In the genomic region with DNA sequence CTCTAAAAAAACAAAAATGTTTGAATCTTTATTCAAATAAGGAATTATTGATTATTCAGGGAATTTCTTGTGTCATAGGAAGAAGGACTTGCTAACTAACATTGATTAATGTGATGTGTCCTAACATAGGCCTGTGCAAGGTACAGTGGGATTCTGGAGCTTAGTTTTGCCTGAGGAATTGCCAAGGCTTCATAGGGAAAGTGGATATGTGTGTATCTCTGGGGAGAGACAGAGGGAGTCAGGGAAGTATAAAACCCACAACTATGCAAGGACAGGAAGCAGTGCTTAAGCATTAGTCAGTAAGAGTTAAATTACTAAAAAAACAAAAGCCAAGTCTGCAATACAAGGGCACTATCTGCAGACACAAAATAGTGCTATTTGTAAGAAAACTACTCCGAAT, we compare ENCODE assay signal across 8 cellular contexts. TPM values are rescaled to one million over a fixed set of nuclear protein-coding genes. Genes with fewer than 3 reads are reported as not detected.
DNase-seq lines count a peak whose midpoint lies in the region; ATAC-seq and TF ChIP-seq lines count a peak whose summit lies in the region.

No MANE protein-coding gene starts in this region.

- H3K36me3 Mint-ChIP-seq in endodermal cell (ENCODE audit: low read depth) = peaks cover 5% of the 10 kb centered on the region

- H3K9me2 ChIP-seq in PC-3 (replicated peaks; ENCODE audit: low read length) = no peaks in the 10 kb centered on the region

- H3K4me1 Mint-ChIP-seq in endodermal cell = peaks cover 35% of the 10 kb centered on the region

- H2AFZ ChIP-seq in PC-3 (ENCODE audit: low read length) = no peak overlapping the region

- no TSS peak for BruUV-seq in PC-3 (replicated peaks; lab: Mats Ljungman, UMichigan)

- H3K79me2 ChIP-seq in PC-3 (ENCODE audit: low read length) = peaks cover 68% of the 10 kb centered on the region

- DNase-seq in SIG-M5 treated with dmso at 0.1 percent for 504 hours (lab: John Stamatoyannopoulos, UW; ENCODE audit: unreplicated experiment) = peak; percentile 52
- DNase-seq in SIG-M5 (lab: John Stamatoyannopoulos, UW) = no peak
- peak; percentile 83 for DNase-seq in PC-3
- no peak for DNase-seq in endodermal cell
- DNase-seq in renal cortical epithelial cell (ENCODE audit: low read depth) = peak; percentile 97
- no peak for DNase-seq in stimulated activated naive CD4-positive, alpha-beta T cell (lab: John Stamatoyannopoulos, UW)
- no peak for DNase-seq in NCI-H2029 (lab: John Stamatoyannopoulos, UW)

- no peak overlapping the region for H3K4me3 Mint-ChIP-seq in endodermal cell

- H3K4me1 ChIP-seq in PC-3 (ENCODE audit: insufficient read depth, low read length) (peaks cover 65% of the 10 kb centered on the region), endodermal cell (ENCODE audit: control insufficient read depth, insufficient read depth, low read length) (no peaks in the 10 kb centered on the region)

- no peaks in the 10 kb centered on the region for H3K36me3 ChIP-seq in PC-3 (ENCODE audit: low read depth, low read length)
- no peaks in the 10 kb centered on the region for H3K36me3 ChIP-seq in endodermal cell (ENCODE audit: control insufficient read depth, insufficient read depth, low read length)

- POLR2A ChIA-PET in PC-3 (lab: Charles Lee; ENCODE audit: unreplicated experiment) = interaction anchor here (0.5 to 0.6 kb wide), 3 partner anchors 191 to 241 kb away, joined by 4 read pairs; no protein-coding TSS in a partner anchor

- peaks cover 9% of the 10 kb centered on the region for H3F3A ChIP-seq in PC-3 (ENCODE audit: low read length, unreplicated experiment)

- H3K9me3 ChIP-seq in PC-3 (ENCODE audit: low read length) (no peaks in the 10 kb centered on the region), endodermal cell (ENCODE audit: control insufficient read depth, low read length) (no peaks in the 10 kb centered on the region)

- ATAC-seq in PC-3 (peak; percentile 84), HG02610 (IDR thresholded peaks at IDR 0.05; ENCODE audit: unreplicated experiment) (no peak)

- H3K27me3 ChIP-seq in PC-3 (ENCODE audit: low read length) (no peaks in the 10 kb centered on the region), endodermal cell (ENCODE audit: control insufficient read depth, insufficient read depth, low read length, poor library complexity, severe bottlenecking) (no peaks in the 10 kb centered on the region)

- H3K27ac Mint-ChIP-seq in endodermal cell = peak overlapping the region; percentile 48

- TF ChIP-seq CTCF in PC-3 (conservative IDR thresholded peaks at IDR 0.05; ENCODE audit: low read depth, low read length) (no peak), endodermal cell (conservative IDR thresholded peaks at IDR 0.05) (no peak)

- peak overlapping the region; percentile 96 for H3K27ac ChIP-seq in PC-3 (ENCODE audit: low read length)
- peak overlapping the region; percentile 14 for H3K27ac ChIP-seq in endodermal cell (ENCODE audit: low read depth, low read length)

- peak overlapping the region; percentile 56 for H3K4me3 ChIP-seq in PC-3 (ENCODE audit: low read length)
- no peak overlapping the region for H3K4me3 ChIP-seq in endodermal cell (ENCODE audit: low read length)

- H4K20me1 ChIP-seq in PC-3 (ENCODE audit: low read length) = no peaks in the 10 kb centered on the region

- intact Hi-C loops in PC-3 (cut with micrococcal nuclease) = loop anchor here (5.0 kb wide), 2 partner anchors 38 to 83 kb away; no protein-coding TSS in a partner anchor

- 87 to 89% methylated on average over 1 of the region's 1 CpG for WGBS in endodermal cell (ENCODE audit: insufficient coverage in 1 of 2, insufficient read length in 1 of 2), 2 experiments

- peak overlapping the region; percentile 66 for H3K9ac ChIP-seq in PC-3 (ENCODE audit: low read length)
- no peak overlapping the region for H3K9ac ChIP-seq in endodermal cell (ENCODE audit: extremely low read depth, low read length, poor library complexity, severe bottlenecking)

- H3K9me3 Mint-ChIP-seq in endodermal cell = peaks cover 2% of the 10 kb centered on the region

- H3K4me2 ChIP-seq in PC-3 (ENCODE audit: low read length) = peak overlapping the region; percentile 85

- H3K27me3 Mint-ChIP-seq in endodermal cell (ENCODE audit: insufficient read depth) = no peaks in the 10 kb centered on the region

- CTCF ChIA-PET in PC-3 (lab: Charles Lee) = no interaction called here

RNA-seq across cellular contexts. Expression of gene WDFY2, which starts 59.6 kb away (rescaled TPM):
- total RNA-seq in PC-3 (2014; rRNA removed) = 4.1 and 5.9 TPM in 2 replicates
- total RNA-seq in endodermal cell = 10 to 100 TPM; 20.6 to 28.0 TPM
- 20.6 TPM for polyA plus RNA-seq in endodermal cell (2013, experiment 1 of 2)
- 15.5 TPM for polyA plus RNA-seq in endodermal cell (2013, experiment 2 of 2)
- 3.1 and 9.1 TPM in 2 replicates for total RNA-seq in renal cortical epithelial cell

Comparison
In these comparisons a context has a peak if more than half of its experiments do, and no peak if none do; other contexts are left out.
1. DNase-seq: peak in SIG-M5 treated with dmso at 0.1 percent for 504 hours (single experiment), PC-3 (single experiment) and renal cortical epithelial cell (single experiment); none in SIG-M5 (single experiment), endodermal cell (single experiment), stimulated activated naive CD4-positive, alpha-beta T cell (0 of 6) and NCI-H2029 (single experiment).